Comparison of ENCODE assay signal across 11 cellular contexts in the genomic region with DNA sequence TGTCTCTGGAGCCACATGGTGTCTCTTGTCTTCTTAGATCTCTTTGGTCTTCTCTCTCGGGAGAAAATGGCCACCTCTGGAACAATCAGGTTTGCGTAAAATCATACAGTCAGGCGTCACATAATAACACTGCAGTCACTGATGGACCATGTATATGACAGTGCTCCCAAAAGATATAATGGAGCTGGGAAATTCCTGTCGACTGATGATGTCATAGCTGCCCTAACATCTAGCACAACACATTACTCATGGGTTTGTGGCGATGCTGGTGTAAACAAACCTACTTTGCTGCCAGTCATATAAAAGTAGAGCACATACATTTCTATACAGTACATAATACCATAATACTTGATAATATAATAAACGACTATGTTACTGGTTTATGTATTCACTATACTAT. TPM values are rescaled to one million over a fixed set of nuclear protein-coding genes. Genes with fewer than 3 reads are reported as not detected.
DNase-seq lines count a peak whose midpoint lies in the region; ATAC-seq and TF ChIP-seq lines count a peak whose summit lies in the region.
"Had no signal": no experiment of that assay in that cellular context is flagged by ENCODE, and none has a peak within 500 bp of the region (broad histone marks: within the 10 kb centered on the region; RNA-seq: fewer than 3 reads in every experiment).

No MANE protein-coding gene starts in this region.

- peak; percentile 25 for DNase-seq in DMS53 (lab: John Stamatoyannopoulos, UW)
- DNase-seq in DMS53 treated with DMSO at 0.1 percent for 48 hours (lab: John Stamatoyannopoulos, UW; ENCODE audit: unreplicated experiment): no peak
- DNase-seq in epithelial cell of esophagus (ENCODE audit: low read depth): peak; percentile 86
- DNase-seq in renal cortical epithelial cell (ENCODE audit: low read depth): peak; percentile 75
- no peak for DNase-seq in activated effector memory CD4-positive, alpha-beta T cell treated with anti-CD3 and anti-CD28 coated beads, Interleukin-2, amount 50 U/mL, for 16 hours
- no peak for DNase-seq in germinal center (ENCODE audit: low spot score)
- no peak for DNase-seq in GM13977 (ENCODE audit: low spot score)
- DNase-seq: activated CD4-positive, alpha-beta T cell treated with anti-CD3 and anti-CD28 coated beads for 4 hours; T-cell; tibial artery had no signal

- peak; percentile 32; the same call in 2 of the 3 replicates for ATAC-seq in SK-N-SH treated with all-trans-retinoic acid at 6 μM for 48 hours
- ATAC-seq: T-cell had no signal

- TF ChIP-seq CTCF in epithelial cell of esophagus (IDR thresholded peaks at IDR 0.05; ENCODE audit: insufficient read depth, low read depth, low read length, missing control alignments): no peak
- no peak for TF ChIP-seq CTCF in GM13977 (IDR thresholded peaks at IDR 0.05; ENCODE audit: extremely low read depth, insufficient read depth, missing control alignments)

- H3K4me3 ChIP-seq in epithelial cell of esophagus (ENCODE audit: low read length): no peak overlapping the region
- H3K4me3 ChIP-seq: tibial artery had no signal

- in situ Hi-C loops in GM13977 (cut with MboI; ENCODE audit: low pct_unique_long_range_greater_than_20kb, low sequenced_read_pairs, unreplicated experiment): no loop called here

TF ChIP-seq in SK-N-SH treated with all-trans-retinoic acid at 6 μM for 48 hours, 23 proteins besides CTCF, POLR2A, EP300 and RAD21:
- no peak for TF ChIP-seq CSDC2 (CRISPR knock-in tag; IDR thresholded peaks at IDR 0.05)
TF ChIP-seq in SK-N-SH treated with all-trans-retinoic acid at 6 μM for 48 hours: peak in this region for 0.

RNA-seq across cellular contexts. Expression of gene RAI14, which starts 30.1 kb away (rescaled TPM):
- total RNA-seq in renal cortical epithelial cell: 174 and 209 TPM in 2 replicates

Comparison
In these comparisons a context has a peak if more than half of its experiments do, and no peak if none do; other contexts are left out.
1. DNase-seq: peak in DMS53 (single experiment), epithelial cell of esophagus (single experiment) and renal cortical epithelial cell (single experiment); none in DMS53 treated with DMSO at 0.1 percent for 48 hours (single experiment), activated effector memory CD4-positive, alpha-beta T cell treated with anti-CD3 and anti-CD28 coated beads, Interleukin-2, amount 50 U/mL, for 16 hours (single experiment), germinal center (single experiment) and GM13977 (single experiment).